In the genomic region with DNA sequence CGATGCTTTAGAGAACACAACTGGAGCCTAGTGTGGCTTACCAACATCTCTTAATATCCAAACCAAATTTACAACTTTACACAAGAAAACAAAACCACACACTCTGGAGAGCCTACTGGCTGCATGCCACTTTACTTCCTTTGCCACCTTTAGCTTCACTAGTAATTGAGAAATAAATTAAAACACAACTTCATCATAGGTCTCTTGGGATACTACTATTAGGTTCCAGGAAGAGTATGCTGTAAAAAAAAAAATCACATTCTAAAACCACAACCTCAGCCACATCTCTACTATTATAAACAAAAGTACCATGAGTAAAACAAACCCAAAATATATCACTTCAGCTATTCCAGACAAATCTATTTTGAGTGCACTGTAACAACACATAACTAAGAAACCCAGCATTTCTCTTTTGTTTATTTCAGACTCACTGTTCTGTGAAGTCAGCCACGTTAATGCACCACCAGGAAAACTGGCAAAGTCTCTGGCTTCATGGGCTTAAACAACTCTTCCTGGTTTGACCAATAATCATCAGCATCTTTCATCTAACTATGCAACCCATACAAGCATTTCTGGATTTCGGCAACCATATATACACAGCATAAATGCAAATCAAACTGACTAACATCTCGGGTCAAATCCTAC, we compare ENCODE assay signal across 11 cellular contexts. TPM values are rescaled to one million over a fixed set of nuclear protein-coding genes. Genes with fewer than 3 reads are reported as not detected.
DNase-seq lines count a peak whose midpoint lies in the region; ATAC-seq and TF ChIP-seq lines count a peak whose summit lies in the region.
"Had no signal": no experiment of that assay in that cellular context is flagged by ENCODE, and none has a peak within 500 bp of the region (broad histone marks: within the 10 kb centered on the region; RNA-seq: fewer than 3 reads in every experiment).

No MANE protein-coding gene starts in this region.

- H3K9me3 Mint-ChIP-seq in activated CD4-positive, alpha-beta T cell treated with anti-CD3 and anti-CD28 coated beads, Interleukin-2, amount 10 ng/mL, durations not matched to agents 7 days and 5 days: no peaks in the 10 kb centered on the region
- H3K9me3 Mint-ChIP-seq in stimulated activated memory B cell treated with anti-CD40 and anti-IgM and Interleukin-4, amounts not matched to agents 10 μg/mL and 1 μg/mL and 100 μg/mL, for 72 hours: no peaks in the 10 kb centered on the region
- no peaks in the 10 kb centered on the region for H3K9me3 Mint-ChIP-seq in glutamatergic neuron (ENCODE audit: unreplicated experiment)

- H3K27ac Mint-ChIP-seq in activated CD4-positive, alpha-beta T cell treated with anti-CD3 and anti-CD28 coated beads, Interleukin-2, amount 10 ng/mL, durations not matched to agents 7 days and 5 days: peak overlapping the region; percentile 9
- peak overlapping the region; percentile 42 for H3K27ac Mint-ChIP-seq in stimulated activated memory B cell treated with anti-CD40 and anti-IgM and Interleukin-4, amounts not matched to agents 10 μg/mL and 1 μg/mL and 100 μg/mL, for 72 hours
- no peak overlapping the region for H3K27ac Mint-ChIP-seq in glutamatergic neuron (ENCODE audit: unreplicated experiment)

- H3K4me1 Mint-ChIP-seq in activated CD4-positive, alpha-beta T cell treated with anti-CD3 and anti-CD28 coated beads, Interleukin-2, amount 10 ng/mL, durations not matched to agents 7 days and 5 days: peaks cover 19% of the 10 kb centered on the region
- H3K4me1 Mint-ChIP-seq in stimulated activated memory B cell treated with anti-CD40 and anti-IgM and Interleukin-4, amounts not matched to agents 10 μg/mL and 1 μg/mL and 100 μg/mL, for 72 hours: peaks cover 18% of the 10 kb centered on the region
- no peaks in the 10 kb centered on the region for H3K4me1 Mint-ChIP-seq in glutamatergic neuron (ENCODE audit: low read depth, unreplicated experiment)

- no peak for ATAC-seq in stimulated activated memory B cell treated with anti-CD40 and anti-IgM and Interleukin-4, amounts not matched to agents 10 μg/mL and 1 μg/mL and 100 μg/mL, for 72 hours
- no peak for ATAC-seq in omental fat pad (ENCODE audit: low FRiP score)

- H3K4me3 ChIP-seq in SJCRH30 (no peak overlapping the region), fibroblast of lung (replicated peaks in 1 of 4; ENCODE audit: control extremely low read depth in 1 of 4, insufficient read depth in 1 of 4, low read depth in 3 of 4, low read length in 4 of 4) (peak overlapping the region in 1 of 4 experiments; percentile 3)
- H3K4me3 ChIP-seq: transverse colon had no signal

- no peaks in the 10 kb centered on the region for H3K27me3 Mint-ChIP-seq in activated CD4-positive, alpha-beta T cell treated with anti-CD3 and anti-CD28 coated beads, Interleukin-2, amount 10 ng/mL, durations not matched to agents 7 days and 5 days
- H3K27me3 Mint-ChIP-seq in stimulated activated memory B cell treated with anti-CD40 and anti-IgM and Interleukin-4, amounts not matched to agents 10 μg/mL and 1 μg/mL and 100 μg/mL, for 72 hours: no peaks in the 10 kb centered on the region
- H3K27me3 Mint-ChIP-seq in glutamatergic neuron (ENCODE audit: unreplicated experiment): no peaks in the 10 kb centered on the region

- H3K27ac ChIP-seq in SJCRH30 (peak overlapping the region; percentile 87), fibroblast of lung (ENCODE audit: insufficient read depth, low read length) (no peak overlapping the region)

- no peaks in the 10 kb centered on the region for H3K79me2 ChIP-seq in fibroblast of lung (ENCODE audit: control insufficient read depth, insufficient read depth, low read length)

- DNase-seq in activated CD4-positive, alpha-beta T cell treated with anti-CD3 and anti-CD28 coated beads, Interleukin-2, amount 10 ng/mL, durations not matched to agents 7 days and 5 days: no peak
- DNase-seq in activated CD4-positive, alpha-beta T cell treated with anti-CD3 and anti-CD28 coated beads, Interleukin-2, amount 50 U/mL, for 4 hours: no peak
- peak in 1 of 2 experiments; percentile 13 for DNase-seq in SJCRH30
- DNase-seq in fibroblast of lung (ENCODE audit: low read depth in 2 of 2): peak; percentile 81 to 92
- DNase-seq in NCI-H510A treated with DMSO at 0.1 percent for 48 hours (lab: John Stamatoyannopoulos, UW): no peak
- no peak for DNase-seq in glutamatergic neuron
- no peak for DNase-seq in omental fat pad (ENCODE audit: low spot score)
- DNase-seq: SHP77 treated with DMSO at 0.1 percent for 48 hours; stimulated activated CD4-positive, alpha-beta T cell treated with anti-CD3 and anti-CD28 coated beads, Interleukin-4, amount 100 ng/mL, for 4 hours; transverse colon had no signal

- H3K9me3 ChIP-seq in SJCRH30 (replicated peaks) (no peaks in the 10 kb centered on the region), fibroblast of lung (ENCODE audit: control insufficient read depth, insufficient read depth, low read depth, low read length) (no peaks in the 10 kb centered on the region)
- H3K9me3 ChIP-seq: transverse colon had no signal

- no peak overlapping the region for H3K9ac ChIP-seq in fibroblast of lung (ENCODE audit: insufficient read depth, low read length)

- no peak overlapping the region for H2AFZ ChIP-seq in fibroblast of lung (ENCODE audit: low read length)

- POLR2A ChIA-PET in activated CD4-positive, alpha-beta T cell treated with anti-CD3 and anti-CD28 coated beads, Interleukin-2, amount 10 ng/mL, durations not matched to agents 7 days and 5 days (lab: Charles Lee): no interaction called here

- no peak for TF ChIP-seq CTCF in fibroblast of lung (conservative IDR thresholded peaks at IDR 0.05 in 1 of 2, IDR thresholded peaks at IDR 0.05 in 1 of 2; ENCODE audit: low read depth in 1 of 2, low read length in 2 of 2)
- TF ChIP-seq CTCF in glutamatergic neuron (IDR thresholded peaks at IDR 0.05; ENCODE audit: partially characterized antibody, unreplicated experiment): no peak
- no peak for TF ChIP-seq CTCF in omental fat pad (IDR thresholded peaks at IDR 0.05)

- no peak overlapping the region for H3K4me3 Mint-ChIP-seq in activated CD4-positive, alpha-beta T cell treated with anti-CD3 and anti-CD28 coated beads, Interleukin-2, amount 10 ng/mL, durations not matched to agents 7 days and 5 days
- H3K4me3 Mint-ChIP-seq in stimulated activated memory B cell treated with anti-CD40 and anti-IgM and Interleukin-4, amounts not matched to agents 10 μg/mL and 1 μg/mL and 100 μg/mL, for 72 hours: no peak overlapping the region
- H3K4me3 Mint-ChIP-seq in glutamatergic neuron (ENCODE audit: unreplicated experiment): no peak overlapping the region

- no peaks in the 10 kb centered on the region for H3K27me3 ChIP-seq in SJCRH30
- no peaks in the 10 kb centered on the region for H3K27me3 ChIP-seq in fibroblast of lung (ENCODE audit: control insufficient read depth, insufficient read depth, low read length)
- H3K27me3 ChIP-seq: transverse colon had no signal

- peaks cover 9% of the 10 kb centered on the region for H3K36me3 Mint-ChIP-seq in activated CD4-positive, alpha-beta T cell treated with anti-CD3 and anti-CD28 coated beads, Interleukin-2, amount 10 ng/mL, durations not matched to agents 7 days and 5 days (ENCODE audit: low read depth)
- peaks cover 41% of the 10 kb centered on the region for H3K36me3 Mint-ChIP-seq in stimulated activated memory B cell treated with anti-CD40 and anti-IgM and Interleukin-4, amounts not matched to agents 10 μg/mL and 1 μg/mL and 100 μg/mL, for 72 hours
- H3K36me3 Mint-ChIP-seq in glutamatergic neuron (ENCODE audit: unreplicated experiment): no peaks in the 10 kb centered on the region

- H3K4me2 ChIP-seq in fibroblast of lung (ENCODE audit: extremely low read depth, insufficient read depth, low read length): no peak overlapping the region

- peaks cover 44% of the 10 kb centered on the region for H3K36me3 ChIP-seq in SJCRH30
- peaks cover 1% of the 10 kb centered on the region for H3K36me3 ChIP-seq in fibroblast of lung (ENCODE audit: control insufficient read depth, insufficient read depth, low read length)

- CTCF ChIA-PET in activated CD4-positive, alpha-beta T cell treated with anti-CD3 and anti-CD28 coated beads, Interleukin-2, amount 10 ng/mL, durations not matched to agents 7 days and 5 days (lab: Charles Lee): interaction anchor here (0.6 to 1.2 kb wide), 3 partner anchors 10 to 39 kb away, joined by 3 read pairs; no protein-coding TSS in a partner anchor

- no peaks in the 10 kb centered on the region for H4K20me1 ChIP-seq in fibroblast of lung (ENCODE audit: control insufficient read depth, extremely low read depth, insufficient read depth, low read length)

- H3K4me1 ChIP-seq in SJCRH30 (peaks cover 26% of the 10 kb centered on the region), fibroblast of lung (ENCODE audit: control insufficient read depth, extremely low read depth, insufficient read depth, low read length) (peaks cover 9% of the 10 kb centered on the region)

RNA-seq across cellular contexts. Expression of gene REV1, which starts 59.1 kb away (rescaled TPM):
- total RNA-seq in activated CD4-positive, alpha-beta T cell treated with anti-CD3 and anti-CD28 coated beads, Interleukin-2, amount 10 ng/mL, durations not matched to agents 7 days and 5 days: 10 to 100 TPM; 37.4 to 40.7 TPM
- 35.5 and 50.8 TPM in 2 replicates for total RNA-seq in SJCRH30 (2014; rRNA removed; shearing (Covaris generic))
- total RNA-seq in fibroblast of lung: 32.1 and 39.3 TPM in 2 replicates
- polyA plus RNA-seq in fibroblast of lung: 13.9 and 19.3 TPM in 2 replicates
- 11.5 and 12.8 TPM in 2 replicates for polyA plus RNA-seq in fibroblast of lung (2012)
- polyA minus RNA-seq in fibroblast of lung (ENCODE audit: low replicate concordance): 4.9 and 16.9 TPM in 2 replicates
- total RNA-seq in glutamatergic neuron (ENCODE audit: unreplicated experiment): 39.2 TPM
- 10 to 100 TPM; 33.5 to 76.1 (median 51.5) TPM for total RNA-seq in omental fat pad

Comparison
In these comparisons a context has a peak if more than half of its experiments do, and no peak if none do; other contexts are left out.
1. DNase-seq: peak in fibroblast of lung (2 of 2); none in activated CD4-positive, alpha-beta T cell treated with anti-CD3 and anti-CD28 coated beads, Interleukin-2, amount 10 ng/mL, durations not matched to agents 7 days and 5 days (single experiment), activated CD4-positive, alpha-beta T cell treated with anti-CD3 and anti-CD28 coated beads, Interleukin-2, amount 50 U/mL, for 4 hours (0 of 2), NCI-H510A treated with DMSO at 0.1 percent for 48 hours (single experiment), glutamatergic neuron (single experiment) and omental fat pad (single experiment).